In genomic region chr3:141039573-141039972, GRCh38 we compare ENCODE assay signal across 15 cellular contexts. TPM values are rescaled to one million over a fixed set of nuclear protein-coding genes. Genes with fewer than 3 reads are reported as not detected.
"Had no signal": no experiment of that assay in that cellular context is flagged by ENCODE, and none has a peak within 500 bp of the region (broad histone marks: within the 10 kb centered on the region; RNA-seq: fewer than 3 reads in every experiment).

No MANE protein-coding gene starts in this region.

- H3K9me3 ChIP-seq: ascending aorta, neutrophil, tibial artery, uterus had no signal

- H3K36me3 ChIP-seq: ascending aorta, neutrophil, tibial artery, uterus had no signal

- DNase-seq: activated CD4-positive, alpha-beta T cell treated with anti-CD3 and anti-CD28 coated beads for 48 hours; activated CD8-positive, alpha-beta T cell treated with anti-CD3 and anti-CD28 coated beads, Interleukin-2, amount 10 ng/mL, durations not matched to agents 7 days and 5 days; activated naive CD4-positive, alpha-beta T cell; activated naive CD8-positive, alpha-beta T cell treated with anti-CD3 and anti-CD28 coated beads, Interleukin-2, amount 50 U/mL, for 24 hours; midbrain; right cardiac atrium; tibial artery; uterus had no signal

- H3K9me3 Mint-ChIP-seq: activated naive CD8-positive, alpha-beta T cell treated with anti-CD3 and anti-CD28 coated beads, Interleukin-2, amount 50 U/mL, for 24 hours; activated T-helper 1 cell treated with anti-CD3 and anti-CD28 coated beads, Interleukin-12 subunit alpha, Interleukin-12 subunit beta, Interleukin-2, Interleukin-4 antibody, amounts not matched to agents 30 ng/mL and 10 ng/mL and 1 ng/mL, durations not matched to agents 14 hours and 24 hours and 36 hours; stimulated activated effector memory CD8-positive, alpha-beta T cell treated with anti-CD3 and anti-CD28 coated beads, Interleukin-12 subunit alpha, Interleukin-12 subunit beta, amount 100 ng/mL, for 72 hours had no signal

- H3K27ac Mint-ChIP-seq: activated CD8-positive, alpha-beta T cell treated with anti-CD3 and anti-CD28 coated beads, Interleukin-2, amount 10 ng/mL, durations not matched to agents 7 days and 5 days; activated naive CD8-positive, alpha-beta T cell treated with anti-CD3 and anti-CD28 coated beads, Interleukin-2, amount 50 U/mL, for 24 hours; activated T-helper 1 cell treated with anti-CD3 and anti-CD28 coated beads, Interleukin-12 subunit alpha, Interleukin-12 subunit beta, Interleukin-2, Interleukin-4 antibody, amounts not matched to agents 30 ng/mL and 10 ng/mL and 1 ng/mL, durations not matched to agents 14 hours and 24 hours and 36 hours; stimulated activated effector memory CD8-positive, alpha-beta T cell treated with anti-CD3 and anti-CD28 coated beads, Interleukin-12 subunit alpha, Interleukin-12 subunit beta, amount 100 ng/mL, for 72 hours had no signal

- H3K27me3 ChIP-seq: ascending aorta, uterus had no signal

- H3K4me2 ChIP-seq: hepatocyte, smooth muscle cell had no signal

- H3K79me2 ChIP-seq: hepatocyte had no signal

- H3K4me3 ChIP-seq: ascending aorta, hepatocyte, smooth muscle cell, tibial artery, uterus had no signal

- H3K36me3 Mint-ChIP-seq: stimulated activated effector memory CD8-positive, alpha-beta T cell treated with anti-CD3 and anti-CD28 coated beads, Interleukin-12 subunit alpha, Interleukin-12 subunit beta, amount 100 ng/mL, for 72 hours had no signal

- ATAC-seq: activated CD8-positive, alpha-beta T cell treated with anti-CD3 and anti-CD28 coated beads, Interleukin-2, amount 10 ng/mL, durations not matched to agents 7 days and 5 days; activated naive CD8-positive, alpha-beta T cell treated with anti-CD3 and anti-CD28 coated beads, Interleukin-2, amount 50 U/mL, for 24 hours; right cardiac atrium; stimulated activated effector memory CD8-positive, alpha-beta T cell treated with anti-CD3 and anti-CD28 coated beads, Interleukin-12 subunit alpha, Interleukin-12 subunit beta, amount 100 ng/mL, for 72 hours had no signal

- H3K4me3 Mint-ChIP-seq: activated CD8-positive, alpha-beta T cell treated with anti-CD3 and anti-CD28 coated beads, Interleukin-2, amount 10 ng/mL, durations not matched to agents 7 days and 5 days; activated naive CD8-positive, alpha-beta T cell treated with anti-CD3 and anti-CD28 coated beads, Interleukin-2, amount 50 U/mL, for 24 hours; activated T-helper 1 cell treated with anti-CD3 and anti-CD28 coated beads, Interleukin-12 subunit alpha, Interleukin-12 subunit beta, Interleukin-2, Interleukin-4 antibody, amounts not matched to agents 30 ng/mL and 10 ng/mL and 1 ng/mL, durations not matched to agents 14 hours and 24 hours and 36 hours; stimulated activated effector memory CD8-positive, alpha-beta T cell treated with anti-CD3 and anti-CD28 coated beads, Interleukin-12 subunit alpha, Interleukin-12 subunit beta, amount 100 ng/mL, for 72 hours had no signal

- H3K27ac ChIP-seq: ascending aorta, hepatocyte, neutrophil, tibial artery, uterus, VCaP had no signal

- H3K4me1 Mint-ChIP-seq: activated naive CD8-positive, alpha-beta T cell treated with anti-CD3 and anti-CD28 coated beads, Interleukin-2, amount 50 U/mL, for 24 hours; stimulated activated effector memory CD8-positive, alpha-beta T cell treated with anti-CD3 and anti-CD28 coated beads, Interleukin-12 subunit alpha, Interleukin-12 subunit beta, amount 100 ng/mL, for 72 hours had no signal

- H2AFZ ChIP-seq: hepatocyte had no signal

- H3K4me1 ChIP-seq: ascending aorta, tibial artery, uterus had no signal

RNA-seq across cellular contexts. Expression of gene SPSB4, which starts 11.6 kb away (rescaled TPM):
- total RNA-seq: activated CD8-positive, alpha-beta T cell treated with anti-CD3 and anti-CD28 coated beads, Interleukin-2, amount 10 ng/mL, durations not matched to agents 7 days and 5 days; activated T-helper 1 cell treated with anti-CD3 and anti-CD28 coated beads, Interleukin-12 subunit alpha, Interleukin-12 subunit beta, Interleukin-2, Interleukin-4 antibody, amounts not matched to agents 30 ng/mL and 10 ng/mL and 1 ng/mL, durations not matched to agents 14 hours and 24 hours and 36 hours; ascending aorta had no signal
